Comparison of ENCODE assay signal across 9 cellular contexts in genomic region chr3:53073553-53074365, GRCh38. TPM values are rescaled to one million over a fixed set of nuclear protein-coding genes. Genes with fewer than 3 reads are reported as not detected.
DNase-seq lines count a peak whose midpoint lies in the region; ATAC-seq, FAIRE-seq and TF ChIP-seq lines count a peak whose summit lies in the region.
"Had no signal": no experiment of that assay in that cellular context is flagged by ENCODE, and none has a peak within 500 bp of the region (broad histone marks: within the 10 kb centered on the region; RNA-seq: fewer than 3 reads in every experiment).

No MANE protein-coding gene starts in this region.

- no peak for TF ChIP-seq CTCF in CD4-positive, alpha-beta T cell (IDR thresholded peaks at IDR 0.05)
- TF ChIP-seq CTCF in MM.1S (IDR thresholded peaks at IDR 0.05; ENCODE audit: low read length) (no peak), H1 (IDR thresholded peaks at IDR 0.05; ENCODE audit: control extremely low read depth in 1 of 3, insufficient read depth in 1 of 3, low read depth in 1 of 3, low read length in 3 of 3) (no peak), neural crest cell (conservative IDR thresholded peaks at IDR 0.05) (no peak)

- H4K5ac ChIP-seq in H1 (ENCODE audit: insufficient read length, low read depth, low read length): peak overlapping the region; percentile 59

- H3K27ac Mint-ChIP-seq in CD4-positive, alpha-beta T cell: peak overlapping the region; percentile 96
- H3K27ac Mint-ChIP-seq in neural crest cell (ENCODE audit: unreplicated experiment): peak overlapping the region; percentile 35

- no peak for TF ChIP-seq EP300 in H1 (IDR thresholded peaks at IDR 0.05; ENCODE audit: borderline replicate concordance in 1 of 2, low read depth in 2 of 2, low read length in 2 of 2)

- no peaks in the 10 kb centered on the region for H3K36me3 Mint-ChIP-seq in CD4-positive, alpha-beta T cell (ENCODE audit: low read depth)
- no peaks in the 10 kb centered on the region for H3K36me3 Mint-ChIP-seq in neural crest cell (ENCODE audit: low read depth)

- peak overlapping the region; percentile 50; the same call in 1 of the 2 replicates for H2BK12ac ChIP-seq in H1 (ENCODE audit: low read depth, low read length)

- H3K9ac ChIP-seq in MM.1S (ENCODE audit: low read length): peak overlapping the region; percentile 64; the same call in 1 of the 2 replicates
- H3K9ac ChIP-seq in H1 (replicated peaks in 1 of 4; ENCODE audit: extremely low read depth in 1 of 4, low read depth in 3 of 4, low read length in 3 of 4): no peak overlapping the region; a peak in 2 of 7 replicates

- H3K4me1 ChIP-seq in MM.1S (ENCODE audit: low read length): peaks cover 5% of the 10 kb centered on the region; the same call in 1 of the 2 replicates
- H3K4me1 ChIP-seq in H1 (replicated peaks in 1 of 4; ENCODE audit: control insufficient read depth in 3 of 4, insufficient read depth in 4 of 4, low read length in 3 of 4): peaks cover 0 to 15% (median 9%) of the 10 kb centered on the region in 4 experiments; a peak in 6 of 7 replicates

- peak overlapping the region; percentile 11; the same call in 1 of the 2 replicates for H2AK5ac ChIP-seq in H1 (ENCODE audit: low read depth, low read length)

- no peak for FAIRE-seq in H1 (lab: Jason Lieb, UNC)

- H3K36me3 ChIP-seq in MM.1S (replicated peaks; ENCODE audit: insufficient read depth, low read length): no peaks in the 10 kb centered on the region
- H3K36me3 ChIP-seq in H1 (ENCODE audit: control insufficient read depth in 2 of 4, insufficient read depth in 4 of 4, low read length in 3 of 4): no peaks in the 10 kb centered on the region

- H3K79me1 ChIP-seq in H1 (ENCODE audit: low read depth, low read length): no peaks in the 10 kb centered on the region

- H4K91ac ChIP-seq in H1 (replicated peaks; ENCODE audit: insufficient read length, low read length): no peak overlapping the region

- ATAC-seq in CD4-positive, alpha-beta T cell (ENCODE audit: poor library complexity): no peak
- ATAC-seq in GM21528 (IDR thresholded peaks at IDR 0.05; ENCODE audit: low FRiP score, unreplicated experiment) (no peak), HG02840 (IDR thresholded peaks at IDR 0.05; ENCODE audit: low FRiP score, unreplicated experiment) (no peak)

- WGBS in H1 (ENCODE audit: extremely low coverage in 1 of 2, insufficient coverage in 1 of 2, insufficient read length in 1 of 2, insufficient replicate concordance in 2 of 2, low coverage in 1 of 2, low lambda C conversion rate in 2 of 2, missing lambda C conversion rate in 1 of 2), 2 experiments: 82% methylated on average over 17 of the region's 17 CpGs; no CpG with 5 or more reads in 1 of the 2 experiments

- H2AFZ ChIP-seq in MM.1S (ENCODE audit: low read length): peak overlapping the region; percentile 98
- H2AFZ ChIP-seq in H1 (ENCODE audit: low read length): peak overlapping the region; percentile 94

- peak overlapping the region; percentile 60; the same call in 1 of the 2 replicates for H3K18ac ChIP-seq in H1 (ENCODE audit: extremely low read depth, low read length)

- TF ChIP-seq POLR2A in H1 (IDR thresholded peaks at IDR 0.05; ENCODE audit: control extremely low read depth in 1 of 2, low read depth in 2 of 2, low read length in 2 of 2): no peak; a peak in 1 of 3 replicates

- H4K8ac ChIP-seq in H1 (ENCODE audit: extremely low read depth, insufficient read depth, low read length): peak overlapping the region; percentile 84; the same call in 1 of the 2 replicates

- H3K23ac ChIP-seq in H1 (ENCODE audit: insufficient read length): no peak overlapping the region

- H3K4me1 Mint-ChIP-seq in CD4-positive, alpha-beta T cell (ENCODE audit: low read depth): peaks cover 24% of the 10 kb centered on the region
- H3K4me1 Mint-ChIP-seq in neural crest cell: peaks cover 8% of the 10 kb centered on the region

- no peaks in the 10 kb centered on the region for H3K27me3 ChIP-seq in CD4-positive, alpha-beta T cell (ENCODE audit: control insufficient read depth, insufficient read depth, low read length)
- H3K27me3 ChIP-seq in MM.1S (replicated peaks; ENCODE audit: insufficient read depth, low read length) (no peaks in the 10 kb centered on the region), H1 (replicated peaks in 1 of 4; ENCODE audit: control insufficient read depth in 3 of 4, extremely low read depth in 1 of 4, insufficient read depth in 3 of 4, low read length in 3 of 4) (no peaks in the 10 kb centered on the region; a peak in 2 of 7 replicates)

- no peak overlapping the region for H2BK20ac ChIP-seq in H1 (ENCODE audit: low read length)

- H3K27ac ChIP-seq in CD4-positive, alpha-beta T cell (ENCODE audit: low read depth, low read length): peak overlapping the region; percentile 73
- H3K27ac ChIP-seq in MM.1S (ENCODE audit: low read length) (no peak overlapping the region), H1 (ENCODE audit: low read depth, low read length) (no peak overlapping the region), caudate nucleus (ENCODE audit: low read depth, low read length) (no peak overlapping the region)

- CTCF ChIA-PET in CD4-positive, alpha-beta T cell (lab: Charles Lee): no interaction called here
- CTCF ChIA-PET in H1 (lab: Charles Lee; ENCODE audit: partially characterized antibody): interaction anchor here (0.6 to 5.6 kb wide), 13 partner anchors 24 to 282 kb away, joined by 3 to 20 read pairs (median 3); no protein-coding TSS in a partner anchor

- H3K9me3 ChIP-seq in CD4-positive, alpha-beta T cell (ENCODE audit: control insufficient read depth, low read length): no peaks in the 10 kb centered on the region
- H3K9me3 ChIP-seq in MM.1S (replicated peaks; ENCODE audit: insufficient read depth, low read length): no peaks in the 10 kb centered on the region
- no peaks in the 10 kb centered on the region for H3K9me3 ChIP-seq in H1 (ENCODE audit: insufficient read depth in 2 of 2, low read depth in 1 of 2, low read length in 1 of 2)

- no peaks in the 10 kb centered on the region for H3K27me3 Mint-ChIP-seq in CD4-positive, alpha-beta T cell
- peaks cover 5% of the 10 kb centered on the region for H3K27me3 Mint-ChIP-seq in neural crest cell (ENCODE audit: low read depth)

- H3K23me2 ChIP-seq in H1 (ENCODE audit: low read depth, low read length): peaks cover 6% of the 10 kb centered on the region; the same call in 1 of the 2 replicates

- no peak for TF ChIP-seq RAD21 in H1 (IDR thresholded peaks at IDR 0.05 in 1 of 2, conservative IDR thresholded peaks at IDR 0.05 in 1 of 2; ENCODE audit: low read depth in 2 of 2, low read length in 2 of 2)

- 0 out of 2 replicates have a peak overlapping the region, but pooled peaks have one; percentile 19 for H2BK15ac ChIP-seq in H1 (ENCODE audit: low read length)

- H3K79me2 ChIP-seq in MM.1S (ENCODE audit: low read length): no peaks in the 10 kb centered on the region
- H3K79me2 ChIP-seq in H1 (ENCODE audit: control insufficient read depth in 1 of 2, insufficient read depth in 2 of 2, low read length in 2 of 2): no peaks in the 10 kb centered on the region

- H4K20me1 ChIP-seq in MM.1S (ENCODE audit: insufficient read depth, low read length) (no peaks in the 10 kb centered on the region), H1 (replicated peaks in 1 of 2; ENCODE audit: control insufficient read depth in 1 of 2, insufficient read depth in 2 of 2, low read length in 2 of 2) (no peaks in the 10 kb centered on the region)

- no peak overlapping the region for H3K56ac ChIP-seq in H1 (replicated peaks; ENCODE audit: insufficient read length, low read depth, low read length)

- no peak overlapping the region for H3K14ac ChIP-seq in H1 (ENCODE audit: insufficient read length)

- intact Hi-C loops in CD4-positive, alpha-beta T cell (cut with DNase I, micrococcal nuclease): loop anchor here (2.0 to 5.0 kb wide), 5 partner anchors 41 to 601 kb away; no protein-coding TSS in a partner anchor

- H3F3A ChIP-seq in MM.1S (ENCODE audit: insufficient read depth, low read length): no peaks in the 10 kb centered on the region

- peak overlapping the region; percentile 95 for H3K4me3 Mint-ChIP-seq in CD4-positive, alpha-beta T cell
- H3K4me3 Mint-ChIP-seq in neural crest cell: no peak overlapping the region

- peak overlapping the region; percentile 90; the same call in 1 of the 2 replicates for H2BK5ac ChIP-seq in H1 (ENCODE audit: low read depth, low read length)

- H3K9me3 Mint-ChIP-seq in CD4-positive, alpha-beta T cell: no peaks in the 10 kb centered on the region
- no peaks in the 10 kb centered on the region for H3K9me3 Mint-ChIP-seq in neural crest cell

- DNase-seq in CD4-positive, alpha-beta T cell: peak in 1 of 10 experiments; percentile 11
- DNase-seq in MM.1S (no peak), H1 (ENCODE audit: low read depth in 1 of 2, low spot score in 2 of 2) (no peak), neural crest cell (ENCODE audit: low read depth, low spot score) (no peak), caudate nucleus (lab: John Stamatoyannopoulos, UW) (no peak), DMS153 (lab: John Stamatoyannopoulos, UW) (no peak)
- DNase-seq: KBM-7 had no signal

- no peaks in the 10 kb centered on the region for H3K9me2 ChIP-seq in MM.1S (replicated peaks; ENCODE audit: insufficient read depth, low read length)

- POLR2A ChIA-PET in CD4-positive, alpha-beta T cell (lab: Charles Lee): interaction anchor here (1.0 to 3.2 kb wide), 4 partner anchors 24 to 29 kb away, joined by 3 to 22 read pairs (median 5); partner anchors contain the start of gene SFMBT1
- POLR2A ChIA-PET in H1 (lab: Charles Lee; ENCODE audit: partially characterized antibody): interaction anchor here (1.4 to 4.4 kb wide), 4 partner anchors 9 to 303 kb away, joined by 3 to 25 read pairs (median 6); partner anchors contain the start of gene NEK4

- no peak overlapping the region for H2BK120ac ChIP-seq in H1 (replicated peaks; ENCODE audit: low read depth, low read length)

- H3K4me3 ChIP-seq in MM.1S (ENCODE audit: low read length) (peak overlapping the region; percentile 81), H1 (ENCODE audit: extremely low read depth in 1 of 4, insufficient read depth in 2 of 4, low read depth in 3 of 4, low read length in 4 of 4) (peak overlapping the region; percentile 21 to 57 (median 32); a peak in 7 of 8 replicates)

- no peak overlapping the region for H3K4ac ChIP-seq in H1 (replicated peaks; ENCODE audit: insufficient read length, low read depth, low read length)

- H3K4me2 ChIP-seq in MM.1S (ENCODE audit: low read depth, low read length) (peak overlapping the region; percentile 99), H1 (ENCODE audit: insufficient read depth in 1 of 2, low read depth in 2 of 2, low read length in 2 of 2) (peak overlapping the region; percentile 55 to 88)

RNA-seq across cellular contexts. Expression of gene SFMBT1, which starts 27.9 kb away (rescaled TPM):
- 10 to 100 TPM; 54.3 to 55.9 TPM for total RNA-seq in CD4-positive, alpha-beta T cell
- 16.8 and 18.7 TPM in 2 replicates for total RNA-seq in H1 (2021; fragmentation: NEBNext Ultra II Directional; extraction: Animal tissue kit (Norgen Biotek cat#: 25700))
- polyA plus RNA-seq in H1 (2011; rRNA removed): 5.5 and 8.1 TPM in 2 replicates
- 7.7 TPM for polyA plus RNA-seq in H1 (2011; cell fraction: cytosol; rRNA removed)
- 9.5 TPM for polyA plus RNA-seq in H1 (2011; cell fraction: nucleus; rRNA removed)
- 9.6 to 12.3 TPM (median 11.6 TPM) in 4 replicates for polyA plus RNA-seq in H1 (2012, experiment 1 of 2)
- polyA plus RNA-seq in H1 (2012, experiment 2 of 2): 1.5 TPM
- 7.8 TPM for polyA plus RNA-seq in H1 (2013, experiment 1 of 2)
- polyA plus RNA-seq in H1 (2013, experiment 2 of 2): 7.7 TPM
- polyA minus RNA-seq in H1 (2011; rRNA and poly(A)+ RNA removed): 28.0 and 29.8 TPM in 2 replicates
- polyA minus RNA-seq in H1 (2011; cell fraction: cytosol; rRNA and poly(A)+ RNA removed): 15.9 TPM
- 24.0 TPM for polyA minus RNA-seq in H1 (2011; cell fraction: nucleus; rRNA and poly(A)+ RNA removed)
- 19.8 and 20.6 TPM in 2 replicates for total RNA-seq in neural crest cell

RNA-seq across cellular contexts. Expression of gene RFT1, which starts 56.5 kb away (rescaled TPM):
- 10 to 100 TPM in 1 of 2 experiments, 1 to 10 TPM in 1; 8.5 to 10.2 TPM for total RNA-seq in CD4-positive, alpha-beta T cell
- 24.4 and 27.7 TPM in 2 replicates for total RNA-seq in H1 (2021; fragmentation: NEBNext Ultra II Directional; extraction: Animal tissue kit (Norgen Biotek cat#: 25700))
- polyA plus RNA-seq in H1 (2011; rRNA removed): 35.1 and 42.4 TPM in 2 replicates
- 27.6 TPM for polyA plus RNA-seq in H1 (2011; cell fraction: cytosol; rRNA removed)
- 26.7 TPM for polyA plus RNA-seq in H1 (2011; cell fraction: nucleus; rRNA removed)
- polyA plus RNA-seq in H1 (2012, experiment 1 of 2): 18.2 to 28.0 TPM (median 25.3 TPM) in 4 replicates
- polyA plus RNA-seq in H1 (2012, experiment 2 of 2): 24.2 TPM
- 19.1 TPM for polyA plus RNA-seq in H1 (2013, experiment 1 of 2)
- polyA plus RNA-seq in H1 (2013, experiment 2 of 2): 22.3 TPM
- polyA minus RNA-seq in H1 (2011; rRNA and poly(A)+ RNA removed): 63.8 TPM in 2 replicates
- 16.7 TPM for polyA minus RNA-seq in H1 (2011; cell fraction: cytosol; rRNA and poly(A)+ RNA removed)
- polyA minus RNA-seq in H1 (2011; cell fraction: nucleus; rRNA and poly(A)+ RNA removed): 22.6 TPM
- total RNA-seq in neural crest cell: 26.3 and 32.4 TPM in 2 replicates
